Comparison of ENCODE assay signal across 18 cellular contexts in the genomic region with DNA sequence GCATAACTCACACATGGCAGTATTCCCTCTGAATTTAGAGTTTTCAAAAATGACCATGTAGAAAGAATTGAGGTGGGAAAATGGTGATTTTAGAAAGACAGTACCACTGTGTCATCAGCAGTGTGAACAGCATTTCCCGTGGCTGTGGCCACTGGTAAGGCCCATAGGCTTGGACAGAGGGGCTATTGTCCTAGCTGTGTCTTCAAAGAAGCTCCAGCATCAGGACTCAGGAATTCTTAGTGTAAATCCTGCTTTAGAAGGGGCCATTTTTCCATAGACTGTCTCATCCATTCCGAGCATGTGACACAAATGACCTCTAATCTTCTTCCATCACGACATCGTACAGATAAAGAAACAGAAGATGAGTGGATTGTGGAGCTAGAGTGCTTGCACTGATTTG.
A peak's percentile ranks its signal among the peaks of the same experiment; 100 is the strongest.
DNase-seq lines count a peak whose midpoint lies in the region; ATAC-seq and TF ChIP-seq lines count a peak whose summit lies in the region.
"Had no signal": no experiment of that assay in that cellular context is flagged by ENCODE, and none has a peak within 500 bp of the region (broad histone marks: within the 10 kb centered on the region; RNA-seq: fewer than 3 reads in every experiment).

No MANE protein-coding gene starts in this region.

- peaks cover 3% of the 10 kb centered on the region for H3K9me3 Mint-ChIP-seq in neural crest cell

- no peaks in the 10 kb centered on the region for H3K9me3 ChIP-seq in esophagus muscularis mucosa

- H3K4me1 ChIP-seq in esophagus muscularis mucosa = peaks cover 0 to 4% (median 0%) of the 10 kb centered on the region in 4 donors
- H3K4me1 ChIP-seq: BE2C had no signal

- TF ChIP-seq POLR2A in esophagus muscularis mucosa (IDR thresholded peaks at IDR 0.05; ENCODE audit: low read depth) (no peak), erythroblast (IDR thresholded peaks at IDR 0.05; ENCODE audit: low read length) (no peak)

- H3K4me1 Mint-ChIP-seq in neural crest cell = peaks cover 38% of the 10 kb centered on the region
- H3K4me1 Mint-ChIP-seq: CD4-positive, CD25-positive, alpha-beta regulatory T cell; CD8-positive, alpha-beta memory T cell had no signal

- 63% methylated on average over 4 of the region's 4 CpGs for WGBS in esophagus muscularis mucosa

- no peaks in the 10 kb centered on the region for H3K36me3 Mint-ChIP-seq in neural crest cell (ENCODE audit: low read depth)
- H3K36me3 Mint-ChIP-seq: CD4-positive, CD25-positive, alpha-beta regulatory T cell; CD8-positive, alpha-beta memory T cell had no signal

- intact Hi-C loops in esophagus muscularis mucosa (cut with DNase I) = no loop called here

- peak overlapping the region; percentile 4 for H3K27ac Mint-ChIP-seq in neural crest cell (ENCODE audit: unreplicated experiment)
- H3K27ac Mint-ChIP-seq: CD4-positive, CD25-positive, alpha-beta regulatory T cell; CD8-positive, alpha-beta memory T cell; GM23338 had no signal

- H3K4me3 Mint-ChIP-seq in neural crest cell = no peak overlapping the region
- H3K4me3 Mint-ChIP-seq: CD4-positive, CD25-positive, alpha-beta regulatory T cell; CD8-positive, alpha-beta memory T cell; GM23338 had no signal

- ATAC-seq in GM19455 (IDR thresholded peaks at IDR 0.05; ENCODE audit: unreplicated experiment) (no peak), HG03571 (IDR thresholded peaks at IDR 0.05; ENCODE audit: unreplicated experiment) (no peak), GM21367 (IDR thresholded peaks at IDR 0.05; ENCODE audit: unreplicated experiment) (no peak)
- ATAC-seq: GM23338 had no signal

- TF ChIP-seq EP300 in esophagus muscularis mucosa (IDR thresholded peaks at IDR 0.05) = no peak

- H3K27ac ChIP-seq in esophagus muscularis mucosa (replicated peaks in 1 of 4) = no peak overlapping the region
- H3K27ac ChIP-seq: HL-60 had no signal

- peaks cover 2% of the 10 kb centered on the region for H3K27me3 Mint-ChIP-seq in neural crest cell (ENCODE audit: low read depth)
- H3K27me3 Mint-ChIP-seq: CD4-positive, CD25-positive, alpha-beta regulatory T cell had no signal

- H3K4me3 ChIP-seq in esophagus muscularis mucosa = no peak overlapping the region
- H3K4me3 ChIP-seq: GM23338 had no signal

- no peaks in the 10 kb centered on the region for H3K27me3 ChIP-seq in esophagus muscularis mucosa
- H3K27me3 ChIP-seq: BE2C had no signal

- in situ Hi-C loops in SK-MEL-5 (cut with HindIII; ENCODE audit: low pct_unique_long_range_greater_than_20kb, low sequenced_read_pairs) = no loop called here

- TF ChIP-seq CTCF in esophagus muscularis mucosa (IDR thresholded peaks at IDR 0.05) (no peak), neural crest cell (conservative IDR thresholded peaks at IDR 0.05) (no peak)

- H3K36me3 ChIP-seq in esophagus muscularis mucosa = no peaks in the 10 kb centered on the region
- H3K36me3 ChIP-seq: BE2C had no signal

- peak; percentile 57 for DNase-seq in SK-MEL-5 (ENCODE audit: low read depth, low spot score)
- DNase-seq in esophagus muscularis mucosa (ENCODE audit: extremely low spot score) = peak; percentile 77
- DNase-seq in neural crest cell (ENCODE audit: low read depth, low spot score) = no peak
- no peak for DNase-seq in erythroblast (lab: John Stamatoyannopoulos, UW)
- DNase-seq: ACHN; BE2C; C1 segment of cervical spinal cord; CD4-positive, CD25-positive, alpha-beta regulatory T cell; CD8-positive, alpha-beta memory T cell; DMS153; DMS79; GDM1; HCEC 1CT had no signal

Comparison
In these comparisons a context has a peak if more than half of its experiments do, and no peak if none do; other contexts are left out.
1. DNase-seq: peak in SK-MEL-5 (single experiment) and esophagus muscularis mucosa (single experiment); none in neural crest cell (single experiment) and erythroblast (0 of 2).